9 cellular contexts compared by ENCODE assay signal in the genomic region with DNA sequence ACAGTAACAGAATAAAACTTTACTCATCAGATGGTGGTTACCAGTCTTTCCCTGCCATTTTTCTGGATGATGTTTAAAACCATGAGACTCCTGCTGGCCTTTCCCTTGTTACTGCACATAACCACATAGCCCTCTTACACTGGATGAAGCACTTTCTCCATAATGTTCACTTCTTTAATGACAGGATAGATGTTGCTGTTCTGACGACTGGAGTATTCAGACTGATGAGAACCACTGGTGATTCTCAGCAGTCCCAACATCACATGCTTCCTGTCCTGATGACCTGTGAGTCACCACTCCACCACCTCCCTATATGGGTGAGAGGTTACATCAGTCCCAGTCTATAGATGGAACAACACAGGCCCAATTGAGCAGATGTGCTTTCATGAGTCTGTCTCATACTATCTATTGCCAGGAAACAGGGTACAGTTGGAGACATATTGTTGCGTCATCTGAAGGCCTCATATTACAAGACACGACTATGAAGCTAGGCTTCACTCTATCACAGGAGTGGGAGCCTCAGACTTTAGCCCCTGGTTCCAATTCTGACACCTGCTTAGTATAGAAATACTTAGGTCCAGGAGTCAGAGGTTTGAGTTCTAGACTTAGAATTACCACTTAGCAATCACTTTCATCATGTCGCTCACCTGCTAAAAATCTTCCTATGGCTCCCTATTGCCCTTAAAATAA.
A peak's percentile ranks its signal among the peaks of the same experiment; 100 is the strongest.
DNase-seq lines count a peak whose midpoint lies in the region; ATAC-seq and TF ChIP-seq lines count a peak whose summit lies in the region.
"Had no signal": no experiment of that assay in that cellular context is flagged by ENCODE, and none has a peak within 500 bp of the region (broad histone marks: within the 10 kb centered on the region; RNA-seq: fewer than 3 reads in every experiment).

No MANE protein-coding gene starts in this region.

- no peaks in the 10 kb centered on the region for H3K79me2 ChIP-seq in OCI-LY7 (ENCODE audit: insufficient read depth, low read depth, low read length)

- TF ChIP-seq POLR2A in erythroblast (IDR thresholded peaks at IDR 0.05; ENCODE audit: low read length) (no peak), ovary (IDR thresholded peaks at IDR 0.05) (no peak)

- H2AFZ ChIP-seq in OCI-LY7 (ENCODE audit: low read length): no peak overlapping the region

- CTCF ChIA-PET in OCI-LY7 (lab: Charles Lee; ENCODE audit: unreplicated experiment): no interaction called here

- no peaks in the 10 kb centered on the region for H4K20me1 ChIP-seq in OCI-LY7 (ENCODE audit: insufficient read depth, low read length)

- no TSS peak for BruUV-seq in OCI-LY7 (replicated peaks; lab: Mats Ljungman, UMichigan)

- TF ChIP-seq CTCF in omental fat pad (IDR thresholded peaks at IDR 0.05) (no peak), ovary (IDR thresholded peaks at IDR 0.05) (no peak), OCI-LY7 (conservative IDR thresholded peaks at IDR 0.05; ENCODE audit: low read length) (no peak)

- DNase-seq in DMS53 treated with DMSO at 0.1 percent for 48 hours (lab: John Stamatoyannopoulos, UW; ENCODE audit: unreplicated experiment) (peak; percentile 97), SK-MEL-5 (ENCODE audit: low read depth, low spot score) (peak; percentile 99), erythroblast (lab: John Stamatoyannopoulos, UW) (peak; percentile 45 to 75), omental fat pad (ENCODE audit: low spot score) (no peak), ovary (no peak), OCI-LY7 (ENCODE audit: low spot score) (no peak)

- in situ Hi-C loops in SK-MEL-5 (cut with HindIII; ENCODE audit: low pct_unique_long_range_greater_than_20kb, low sequenced_read_pairs): no loop called here

- H3K27ac ChIP-seq in ovary: no peak overlapping the region
- no peak overlapping the region for H3K27ac ChIP-seq in OCI-LY7 (ENCODE audit: low read depth, low read length, poor library complexity, severe bottlenecking)
- H3K27ac ChIP-seq: SK-N-MC had no signal

- H3K36me3 ChIP-seq in ovary: no peaks in the 10 kb centered on the region
- no peaks in the 10 kb centered on the region for H3K36me3 ChIP-seq in OCI-LY7 (ENCODE audit: insufficient read depth, low read length)

- H3K9me3 ChIP-seq in ovary (no peaks in the 10 kb centered on the region), OCI-LY7 (ENCODE audit: low read length) (no peaks in the 10 kb centered on the region)

- H3K4me1 ChIP-seq in ovary (ENCODE audit: insufficient read depth) (peaks cover 1% of the 10 kb centered on the region), OCI-LY7 (ENCODE audit: insufficient read depth, low read length, poor library complexity, severe bottlenecking) (no peaks in the 10 kb centered on the region)

- intact Hi-C loops in ovary (cut with DNase I): no loop called here
- intact Hi-C loops in OCI-LY7 (cut with micrococcal nuclease; ENCODE audit: unreplicated experiment): no loop called here

- no peaks in the 10 kb centered on the region for H3K9me2 ChIP-seq in OCI-LY7 (ENCODE audit: insufficient read depth, low read length)

- H3K4me3 ChIP-seq in ovary: no peak overlapping the region
- no peak overlapping the region for H3K4me3 ChIP-seq in OCI-LY7 (ENCODE audit: low read depth, low read length, poor library complexity, severe bottlenecking)
- H3K4me3 ChIP-seq: SK-N-MC had no signal

- POLR2A ChIA-PET in OCI-LY7 (lab: Charles Lee): no interaction called here

- TF ChIP-seq EP300 in ovary (IDR thresholded peaks at IDR 0.05): no peak

- ATAC-seq in GM19395 (IDR thresholded peaks at IDR 0.05; ENCODE audit: unreplicated experiment) (peak; percentile 78), HG03439 (IDR thresholded peaks at IDR 0.05; ENCODE audit: unreplicated experiment) (peak; percentile 95), omental fat pad (ENCODE audit: low FRiP score) (peak; percentile 80)

- WGBS in ovary, 3 donors: 55 to 58% (median 56%) methylated on average over 4 of the region's 4 CpGs

- no peaks in the 10 kb centered on the region for H3K27me3 ChIP-seq in ovary

- H3K4me2 ChIP-seq in OCI-LY7 (ENCODE audit: low read length): no peak overlapping the region

Comparison
In these comparisons a context has a peak if more than half of its experiments do, and no peak if none do; other contexts are left out.
1. DNase-seq: peak in DMS53 treated with DMSO at 0.1 percent for 48 hours (single experiment), SK-MEL-5 (single experiment) and erythroblast (2 of 2); none in omental fat pad (single experiment), ovary (0 of 5) and OCI-LY7 (single experiment).
2. Peak in every context shown above with its lines, with median percentiles within 50 percentile points of each other: ATAC-seq.